ENCODE assay signal across 16 cellular contexts in genomic region chr1:156515956-156516355, GRCh38. TPM values are rescaled to one million over a fixed set of nuclear protein-coding genes. Genes with fewer than 3 reads are reported as not detected.
DNase-seq lines count a peak whose midpoint lies in the region; ATAC-seq and TF ChIP-seq lines count a peak whose summit lies in the region.
"Had no signal": no experiment of that assay in that cellular context is flagged by ENCODE, and none has a peak within 500 bp of the region (broad histone marks: within the 10 kb centered on the region; RNA-seq: fewer than 3 reads in every experiment).

No MANE protein-coding gene starts in this region.

- no peaks in the 10 kb centered on the region for H3K27me3 Mint-ChIP-seq in natural killer cell treated with Interleukin-12 subunit alpha and Interleukin-12 subunit beta and Interleukin-15 and Interleukin-18, amount 100 ng/mL, for 72 hours
- H3K27me3 Mint-ChIP-seq in natural killer cell (ENCODE audit: low read depth in 2 of 2), result no peaks in the 10 kb centered on the region
- H3K27me3 Mint-ChIP-seq: B cell had no signal

- H3K36me3 ChIP-seq in SK-N-MC (ENCODE audit: insufficient read depth, low read length) (no peaks in the 10 kb centered on the region), left lung (no peaks in the 10 kb centered on the region), upper lobe of right lung (no peaks in the 10 kb centered on the region)

- H3K4me3 ChIP-seq in SK-N-MC, result no peak overlapping the region
- H3K4me3 ChIP-seq in left lung, result no peak overlapping the region
- H3K4me3 ChIP-seq in upper lobe of right lung, result no peak overlapping the region

- no peak overlapping the region for H3K4me3 Mint-ChIP-seq in natural killer cell treated with Interleukin-12 subunit alpha and Interleukin-12 subunit beta and Interleukin-15 and Interleukin-18, amount 100 ng/mL, for 72 hours
- H3K4me3 Mint-ChIP-seq in natural killer cell, result no peak overlapping the region
- H3K4me3 Mint-ChIP-seq: B cell; CD8-positive, alpha-beta T cell; HFFc6 had no signal

- H3K36me3 Mint-ChIP-seq in natural killer cell treated with Interleukin-12 subunit alpha and Interleukin-12 subunit beta and Interleukin-15 and Interleukin-18, amount 100 ng/mL, for 72 hours, result no peaks in the 10 kb centered on the region
- no peaks in the 10 kb centered on the region for H3K36me3 Mint-ChIP-seq in natural killer cell
- H3K36me3 Mint-ChIP-seq: CD8-positive, alpha-beta T cell had no signal

- peak overlapping the region; percentile 12; the same call in 1 of the 2 replicates for H3K27ac ChIP-seq in SK-N-MC
- no peak overlapping the region for H3K27ac ChIP-seq in left lung
- no peak overlapping the region for H3K27ac ChIP-seq in upper lobe of right lung

- H3K27me3 ChIP-seq in left lung (no peaks in the 10 kb centered on the region), upper lobe of right lung (no peaks in the 10 kb centered on the region)

- H3K27ac Mint-ChIP-seq in natural killer cell treated with Interleukin-12 subunit alpha and Interleukin-12 subunit beta and Interleukin-15 and Interleukin-18, amount 100 ng/mL, for 72 hours, result no peak overlapping the region
- no peak overlapping the region for H3K27ac Mint-ChIP-seq in natural killer cell
- H3K27ac Mint-ChIP-seq: B cell; CD8-positive, alpha-beta T cell; HFFc6 had no signal

- TF ChIP-seq CTCF in natural killer cell (IDR thresholded peaks at IDR 0.05) (no peak), left lung (IDR thresholded peaks at IDR 0.05) (no peak), upper lobe of right lung (IDR thresholded peaks at IDR 0.05) (no peak)

- intact Hi-C loops in natural killer cell (cut with micrococcal nuclease) (no loop called here), left lung (cut with DNase I) (no loop called here), upper lobe of right lung (cut with DNase I) (no loop called here)

- H3K9me3 ChIP-seq in SK-N-MC (ENCODE audit: low read depth, low read length) (no peaks in the 10 kb centered on the region), left lung (no peaks in the 10 kb centered on the region), upper lobe of right lung (no peaks in the 10 kb centered on the region)

- no peak for ATAC-seq in natural killer cell treated with Interleukin-12 subunit alpha and Interleukin-12 subunit beta and Interleukin-15 and Interleukin-18, amount 100 ng/mL, for 72 hours
- ATAC-seq in natural killer cell, result no peak
- peak; percentile 65 for ATAC-seq in left lung
- ATAC-seq in upper lobe of right lung, result peak; percentile 16
- ATAC-seq: CD8-positive, alpha-beta T cell had no signal

- H3K4me1 Mint-ChIP-seq in natural killer cell treated with Interleukin-12 subunit alpha and Interleukin-12 subunit beta and Interleukin-15 and Interleukin-18, amount 100 ng/mL, for 72 hours (ENCODE audit: low read depth in 2 of 2), result peaks cover 0 to 10% of the 10 kb centered on the region in 2 donors
- H3K4me1 Mint-ChIP-seq in natural killer cell, result peaks cover 0 to 9% of the 10 kb centered on the region in 2 donors
- H3K4me1 Mint-ChIP-seq: B cell had no signal

- peak; percentile 28 for DNase-seq in natural killer cell treated with Interleukin-12 subunit alpha and Interleukin-12 subunit beta and Interleukin-15 and Interleukin-18, amount 100 ng/mL, for 72 hours (ENCODE audit: low spot score)
- DNase-seq in natural killer cell (no peak), SK-N-MC (ENCODE audit: low read depth, low spot score) (no peak), left lung (no peak), upper lobe of right lung (peak; percentile 5), NCI-H1436 treated with DMSO at 0.1 percent for 48 hours (lab: John Stamatoyannopoulos, UW) (no peak), DMS 273 (lab: John Stamatoyannopoulos, UW; ENCODE audit: unreplicated experiment) (no peak), amygdala (lab: John Stamatoyannopoulos, UW) (no peak)
- DNase-seq: C1 segment of cervical spinal cord; CD8-positive, alpha-beta T cell; COR-L47; DND-41; GF-D8; HCEC 1CT; HFFc6 had no signal

- no peak overlapping the region for H3K9ac ChIP-seq in SK-N-MC (ENCODE audit: insufficient read length)

- H3K4me1 ChIP-seq in left lung (peaks cover 0 to 12% of the 10 kb centered on the region in 2 donors), upper lobe of right lung (peaks cover 9% of the 10 kb centered on the region)

- no peaks in the 10 kb centered on the region for H3K9me3 Mint-ChIP-seq in natural killer cell treated with Interleukin-12 subunit alpha and Interleukin-12 subunit beta and Interleukin-15 and Interleukin-18, amount 100 ng/mL, for 72 hours
- no peaks in the 10 kb centered on the region for H3K9me3 Mint-ChIP-seq in natural killer cell
- H3K9me3 Mint-ChIP-seq: HFFc6 had no signal

RNA-seq across cellular contexts. Expression of gene MEF2D, which starts 15.4 kb away (rescaled TPM):
- total RNA-seq in natural killer cell treated with Interleukin-12 subunit alpha and Interleukin-12 subunit beta and Interleukin-15 and Interleukin-18, amount 100 ng/mL, for 72 hours, result 10 to 100 TPM; 48.1 to 62.2 TPM
- 100 to 1,000 TPM; 232 to 298 (median 284) TPM for total RNA-seq in natural killer cell
- total RNA-seq in left lung, result 10 to 100 TPM; 45.4 to 52.8 TPM
- 60.8 TPM for total RNA-seq in upper lobe of right lung

RNA-seq across cellular contexts. Expression of gene IQGAP3, which starts 56.4 kb away (rescaled TPM):
- total RNA-seq in natural killer cell treated with Interleukin-12 subunit alpha and Interleukin-12 subunit beta and Interleukin-15 and Interleukin-18, amount 100 ng/mL, for 72 hours, result 1 to 10 TPM; 3.4 to 6.4 TPM
- total RNA-seq in natural killer cell (under 1 TPM; 0.08 to 0.21 (median 0.14) TPM), left lung (10 to 100 TPM in 1 of 2 donors, 1 to 10 TPM in 1; 2.8 to 10.3 TPM), upper lobe of right lung (1.3 TPM)

Comparison
In these comparisons a context has a peak if more than half of its experiments do, and no peak if none do; other contexts are left out.
1. DNase-seq: peak in natural killer cell treated with Interleukin-12 subunit alpha and Interleukin-12 subunit beta and Interleukin-15 and Interleukin-18, amount 100 ng/mL, for 72 hours (single experiment) and upper lobe of right lung (single experiment); none in natural killer cell (single experiment), SK-N-MC (single experiment), left lung (0 of 2), NCI-H1436 treated with DMSO at 0.1 percent for 48 hours (single experiment), DMS 273 (single experiment) and amygdala (0 of 56).
2. ATAC-seq: peak in left lung (single experiment) and upper lobe of right lung (single experiment); none in natural killer cell treated with Interleukin-12 subunit alpha and Interleukin-12 subunit beta and Interleukin-15 and Interleukin-18, amount 100 ng/mL, for 72 hours (0 of 2) and natural killer cell (0 of 3).